ENCODE assay signal across 8 cellular contexts in genomic region chr2:20650880-20651730, GRCh38. TPM values are rescaled to one million over a fixed set of nuclear protein-coding genes. Genes with fewer than 3 reads are reported as not detected.
DNase-seq lines count a peak whose midpoint lies in the region; ATAC-seq and TF ChIP-seq lines count a peak whose summit lies in the region.

Gene HS1BP3 (minus strand): TSS chr2:20651098. CDS start chr2:20651063, 35 bp downstream.

- no peaks in the 10 kb centered on the region for H3K27me3 ChIP-seq in layer of hippocampus (ENCODE audit: control insufficient read depth, insufficient read depth, low read length)

- peak; percentile 52 for TF ChIP-seq CTCF in AG09309 (IDR thresholded peaks at IDR 0.05; ENCODE audit: control insufficient read depth, insufficient read depth, low read depth, low read length, missing control alignments)
- TF ChIP-seq CTCF in chondrocyte (IDR thresholded peaks at IDR 0.05) = peak; percentile 94

- H3K27me3 Mint-ChIP-seq in chondrocyte (ENCODE audit: low read depth) = peaks cover 3% of the 10 kb centered on the region

- ATAC-seq in GM18868 (IDR thresholded peaks at IDR 0.05; ENCODE audit: unreplicated experiment) (peak; percentile 93), HG03103 (IDR thresholded peaks at IDR 0.05; ENCODE audit: low read depth, unreplicated experiment) (peak; percentile 92)

- peak within 1 kb of the TSS; percentile 77 for H3K4me3 ChIP-seq in AG09309 (ENCODE audit: control insufficient read depth, low read depth, low read length)

- peak within 1 kb of the TSS; percentile 94 for H3K4me3 Mint-ChIP-seq in chondrocyte (ENCODE audit: unreplicated experiment)

- H3K4me1 Mint-ChIP-seq in chondrocyte (ENCODE audit: low read depth) = peaks cover 52% of the 10 kb centered on the region

- DNase-seq in AG09309 (ENCODE audit: low read depth) (no peak), NCI-H2227 treated with DMSO at 0.1 percent for 48 hours (lab: John Stamatoyannopoulos, UW) (peak; percentile 79), chondrocyte (ENCODE audit: low spot score) (peak; percentile 86)
- DNase-seq in activated CD4-positive, alpha-beta T cell treated with anti-CD3 and anti-CD28 coated beads for 1 hour = peak; percentile 84
- DNase-seq in stimulated activated CD4-positive, alpha-beta T cell treated with anti-CD3 and anti-CD28 coated beads, Interleukin-1b, Interleukin-23, amount 100 ng/mL, for 48 hours = peak; percentile 84

- peak within 1 kb of the TSS; percentile 91 for H3K27ac Mint-ChIP-seq in chondrocyte (ENCODE audit: unreplicated experiment)

- H3K27ac ChIP-seq in layer of hippocampus (ENCODE audit: low read depth, low read length) = peak within 1 kb of the TSS; percentile 90

- H3K36me3 Mint-ChIP-seq in chondrocyte (ENCODE audit: low read depth) = no peaks in the 10 kb centered on the region

- no peaks in the 10 kb centered on the region for H3K9me3 Mint-ChIP-seq in chondrocyte (ENCODE audit: low read depth)

RNA-seq across cellular contexts. Expression of gene HS1BP3, which starts in this region (rescaled TPM):
- total RNA-seq in chondrocyte = 24.6 to 33.8 TPM (median 33.2 TPM) in 3 replicates
